ENCODE assay signal across 19 cellular contexts in genomic region chr17:78284146-78284545, GRCh38. TPM values are rescaled to one million over a fixed set of nuclear protein-coding genes. Genes with fewer than 3 reads are reported as not detected.
DNase-seq lines count a peak whose midpoint lies in the region; ATAC-seq and FAIRE-seq lines count a peak whose summit lies in the region.
"Had no signal": no experiment of that assay in that cellular context is flagged by ENCODE, and none has a peak within 500 bp of the region (broad histone marks: within the 10 kb centered on the region; RNA-seq: fewer than 3 reads in every experiment).

No MANE protein-coding gene starts in this region.

- H3K27me3 ChIP-seq in HAP-1 (ENCODE audit: low read depth), result no peaks in the 10 kb centered on the region

- no peaks in the 10 kb centered on the region for H3K36me3 Mint-ChIP-seq in activated CD4-positive, alpha-beta T cell treated with anti-CD3 and anti-CD28 coated beads, Interleukin-2, amount 10 ng/mL, durations not matched to agents 7 days and 5 days (ENCODE audit: low read depth)
- H3K36me3 Mint-ChIP-seq: activated naive CD8-positive, alpha-beta T cell; memory B cell had no signal

- no peaks in the 10 kb centered on the region for H3K9me3 Mint-ChIP-seq in activated CD4-positive, alpha-beta T cell treated with anti-CD3 and anti-CD28 coated beads, Interleukin-2, amount 10 ng/mL, durations not matched to agents 7 days and 5 days
- H3K9me3 Mint-ChIP-seq: memory B cell had no signal

- no peaks in the 10 kb centered on the region for H3K27me3 Mint-ChIP-seq in activated CD4-positive, alpha-beta T cell treated with anti-CD3 and anti-CD28 coated beads, Interleukin-2, amount 10 ng/mL, durations not matched to agents 7 days and 5 days
- H3K27me3 Mint-ChIP-seq: activated naive CD8-positive, alpha-beta T cell had no signal

- in situ Hi-C loops in HAP-1 (cut with MboI; ENCODE audit: low sequenced_read_pairs), result no loop called here

- CTCF ChIA-PET in activated CD4-positive, alpha-beta T cell treated with anti-CD3 and anti-CD28 coated beads, Interleukin-2, amount 10 ng/mL, durations not matched to agents 7 days and 5 days (lab: Charles Lee), result interaction anchor here (1.2 kb wide), 1 partner anchor 21 kb away, joined by 3 read pairs; no protein-coding TSS in a partner anchor

- H3K9me3 ChIP-seq in HAP-1, result no peaks in the 10 kb centered on the region

- H3K27ac Mint-ChIP-seq in activated CD4-positive, alpha-beta T cell treated with anti-CD3 and anti-CD28 coated beads, Interleukin-2, amount 10 ng/mL, durations not matched to agents 7 days and 5 days, result peak overlapping the region; percentile 36
- H3K27ac Mint-ChIP-seq: activated naive CD8-positive, alpha-beta T cell; memory B cell had no signal

- no peak for FAIRE-seq in frontal cortex (lab: Jason Lieb, UNC)

- no peak overlapping the region for H3K4me3 ChIP-seq in HAP-1

- DNase-seq in activated CD4-positive, alpha-beta T cell treated with anti-CD3 and anti-CD28 coated beads, Interleukin-2, amount 10 ng/mL, durations not matched to agents 7 days and 5 days, result no peak
- DNase-seq in activated CD4-positive, alpha-beta T cell treated with anti-CD3 and anti-CD28 coated beads, Interleukin-2, amount 50 U/mL, for 48 hours, result no peak
- DNase-seq in SKM-1 (lab: John Stamatoyannopoulos, UW; ENCODE audit: unreplicated experiment) (peak; percentile 93), fibroblast of the conjunctiva (ENCODE audit: low read depth) (peak; percentile 38), stromal cell of bone marrow (ENCODE audit: low read depth) (peak; percentile 41), frontal cortex (ENCODE audit: low spot score in 2 of 2) (no peak), HAP-1 (ENCODE audit: low spot score in 2 of 2) (no peak)
- DNase-seq: activated CD8-positive, alpha-beta memory T cell treated with anti-CD3 and anti-CD28 coated beads, Interleukin-2, amount 50 U/mL, for 48 hours; cerebellar nuclear complex; DMS153; NCI-H1436; NCI-H526; occipital lobe; SHP77 had no signal

- POLR2A ChIA-PET in activated CD4-positive, alpha-beta T cell treated with anti-CD3 and anti-CD28 coated beads, Interleukin-2, amount 10 ng/mL, durations not matched to agents 7 days and 5 days (lab: Charles Lee), result no interaction called here

- ATAC-seq in GM18498 (IDR thresholded peaks at IDR 0.05; ENCODE audit: unreplicated experiment), result no peak

- no peak overlapping the region for H3K4me3 Mint-ChIP-seq in activated CD4-positive, alpha-beta T cell treated with anti-CD3 and anti-CD28 coated beads, Interleukin-2, amount 10 ng/mL, durations not matched to agents 7 days and 5 days
- H3K4me3 Mint-ChIP-seq: activated naive CD8-positive, alpha-beta T cell; memory B cell had no signal

- H3K4me1 ChIP-seq in HAP-1, result no peaks in the 10 kb centered on the region

- peaks cover 7% of the 10 kb centered on the region for H3K4me1 Mint-ChIP-seq in activated CD4-positive, alpha-beta T cell treated with anti-CD3 and anti-CD28 coated beads, Interleukin-2, amount 10 ng/mL, durations not matched to agents 7 days and 5 days
- H3K4me1 Mint-ChIP-seq: memory B cell had no signal

- H3K36me3 ChIP-seq in HAP-1 (replicated peaks), result no peaks in the 10 kb centered on the region

RNA-seq across cellular contexts. Expression of gene TMEM235, which starts 52.7 kb away (rescaled TPM):
- total RNA-seq in activated CD4-positive, alpha-beta T cell treated with anti-CD3 and anti-CD28 coated beads, Interleukin-2, amount 10 ng/mL, durations not matched to agents 7 days and 5 days, result not detected
- not detected for total RNA-seq in frontal cortex
- total RNA-seq: epithelial cell of proximal tubule, occipital lobe, temporal lobe had no signal

Comparison
In these comparisons a context has a peak if more than half of its experiments do, and no peak if none do; other contexts are left out.
1. DNase-seq: peak in SKM-1 (single experiment), fibroblast of the conjunctiva (single experiment) and stromal cell of bone marrow (single experiment); none in activated CD4-positive, alpha-beta T cell treated with anti-CD3 and anti-CD28 coated beads, Interleukin-2, amount 10 ng/mL, durations not matched to agents 7 days and 5 days (single experiment), activated CD4-positive, alpha-beta T cell treated with anti-CD3 and anti-CD28 coated beads, Interleukin-2, amount 50 U/mL, for 48 hours (0 of 2), frontal cortex (0 of 2) and HAP-1 (0 of 2).